9 cellular contexts compared by ENCODE assay signal in the genomic region with DNA sequence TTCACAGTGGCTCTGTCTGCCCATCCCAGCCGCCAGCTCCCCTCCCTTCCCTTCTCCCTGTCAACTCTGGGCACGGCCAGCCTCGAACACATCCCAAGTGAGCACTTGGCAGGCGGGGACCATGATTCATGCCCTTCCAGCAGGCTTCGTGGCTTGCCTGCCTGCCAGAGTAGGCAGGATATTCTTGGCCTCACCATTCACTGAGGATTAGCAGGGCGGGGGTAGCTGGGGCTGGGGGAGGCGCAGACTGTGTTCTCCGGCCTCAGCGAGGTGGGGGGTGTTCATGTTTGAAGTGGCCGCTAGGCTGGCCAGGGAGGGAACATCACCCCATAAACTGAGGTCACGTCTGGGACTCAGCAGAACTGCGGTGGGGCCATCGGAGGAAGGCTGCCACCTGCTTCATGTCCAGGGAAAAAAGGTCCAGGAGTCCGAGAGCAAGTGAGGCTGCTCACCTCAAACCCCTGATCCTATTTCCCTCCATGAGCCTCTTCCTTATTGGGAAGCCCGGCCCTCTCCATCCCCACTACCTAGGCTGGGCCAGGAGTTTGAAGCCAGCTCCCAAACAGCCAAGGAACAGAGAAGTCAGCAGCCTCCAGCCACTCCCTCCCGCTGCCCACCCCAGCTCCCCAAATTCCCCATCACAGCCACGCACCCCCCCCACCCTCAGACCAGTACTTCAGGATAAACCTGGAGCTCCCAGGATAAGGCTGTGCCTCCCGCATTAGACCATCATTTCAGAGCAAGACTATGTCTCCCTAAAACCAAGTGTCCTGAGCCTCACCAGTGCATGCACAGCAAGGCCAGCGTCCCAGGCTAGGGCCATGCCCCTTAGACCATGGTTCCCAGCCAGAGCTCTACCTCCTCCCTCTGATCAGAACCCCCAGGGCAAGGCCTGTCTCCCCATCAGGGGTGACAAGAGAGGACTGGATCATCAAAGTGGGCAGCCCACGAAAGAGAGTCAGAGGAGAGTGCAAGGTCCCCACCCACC. TPM values are rescaled to one million over a fixed set of nuclear protein-coding genes. Genes with fewer than 3 reads are reported as not detected.
DNase-seq lines count a peak whose midpoint lies in the region; ATAC-seq and TF ChIP-seq lines count a peak whose summit lies in the region.
"Had no signal": no experiment of that assay in that cellular context is flagged by ENCODE, and none has a peak within 500 bp of the region (broad histone marks: within the 10 kb centered on the region; RNA-seq: fewer than 3 reads in every experiment).

No MANE protein-coding gene starts in this region.

- ATAC-seq in T-helper 17 cell (peak; percentile 22), HG02973 (IDR thresholded peaks at IDR 0.05; ENCODE audit: unreplicated experiment) (no peak)

- intact Hi-C loops in posterior cingulate gyrus (cut with DNase I): loop anchor here (10.0 kb wide), 1 partner anchor 143 kb away; no protein-coding TSS in a partner anchor

- H3K36me3 ChIP-seq in suprapubic skin: peaks cover 13% of the 10 kb centered on the region

- H3K9me3 ChIP-seq in T-helper 17 cell (ENCODE audit: control insufficient read depth, low read length, poor library complexity, severe bottlenecking): no peaks in the 10 kb centered on the region
- no peaks in the 10 kb centered on the region for H3K9me3 ChIP-seq in suprapubic skin

- peaks cover 6% of the 10 kb centered on the region for H3K36me3 Mint-ChIP-seq in T-helper 17 cell (ENCODE audit: low read depth)

- TF ChIP-seq CTCF in foreskin fibroblast (IDR thresholded peaks at IDR 0.05; ENCODE audit: low read depth, low read length) (no peak), suprapubic skin (IDR thresholded peaks at IDR 0.05) (no peak)

- no peaks in the 10 kb centered on the region for H3K27me3 ChIP-seq in suprapubic skin

- H3K4me3 ChIP-seq in foreskin fibroblast (ENCODE audit: low read depth in 1 of 2, low read length in 2 of 2): no peak overlapping the region
- H3K4me3 ChIP-seq in suprapubic skin: no peak overlapping the region

- TF ChIP-seq EP300 in suprapubic skin (IDR thresholded peaks at IDR 0.05): no peak

- no peaks in the 10 kb centered on the region for H3K27me3 Mint-ChIP-seq in T-helper 17 cell

- no peak overlapping the region for H3K27ac Mint-ChIP-seq in T-helper 17 cell

- no peak overlapping the region for H3K4me3 Mint-ChIP-seq in T-helper 17 cell

- 33% methylated on average over 5 of the region's 20 CpGs for WGBS in suprapubic skin

- DNase-seq in G401 (ENCODE audit: low spot score) (peak; percentile 28), T-helper 17 cell (no peak), foreskin fibroblast (peak; percentile 67 to 86), posterior cingulate gyrus (peak; percentile 43 to 94 (median 72)), retina (no peak), suprapubic skin (ENCODE audit: low spot score in 2 of 2) (no peak)
- no peak for DNase-seq in central memory CD4-positive, alpha-beta T cell
- DNase-seq: kidney glomerular epithelial cell had no signal

- in situ Hi-C loops in G401 (cut with HindIII; ENCODE audit: low sequenced_read_pairs): no loop called here

- H3K27ac ChIP-seq in suprapubic skin: no peak overlapping the region

- H3K4me1 Mint-ChIP-seq in T-helper 17 cell: peaks cover 8% of the 10 kb centered on the region

- no peak for TF ChIP-seq POLR2A in suprapubic skin (IDR thresholded peaks at IDR 0.05)

- H3K4me1 ChIP-seq in suprapubic skin: peaks cover 13% of the 10 kb centered on the region

RNA-seq across cellular contexts. Expression of a gene that starts 42.8 kb away (rescaled TPM):
- 21.2 and 23.4 TPM in 2 replicates for total RNA-seq in G401 (2014; rRNA removed; shearing (Covaris generic))
- total RNA-seq in T-helper 17 cell: 10 to 100 TPM; 24.4 to 28.3 TPM
- 10 to 100 TPM; 37.2 to 72.4 (median 43.8) TPM for total RNA-seq in suprapubic skin

Comparison
In these comparisons a context has a peak if more than half of its experiments do, and no peak if none do; other contexts are left out.
1. DNase-seq: peak in G401 (single experiment), foreskin fibroblast (2 of 2) and posterior cingulate gyrus (10 of 10); none in T-helper 17 cell (0 of 3), retina (single experiment), suprapubic skin (0 of 2) and central memory CD4-positive, alpha-beta T cell (single experiment).